In genomic region chr16:23683487-23683886, GRCh38 we compare ENCODE assay signal across 27 cellular contexts. TPM values are rescaled to one million over a fixed set of nuclear protein-coding genes. Genes with fewer than 3 reads are reported as not detected.
"Had no signal": no experiment of that assay in that cellular context is flagged by ENCODE, and none has a peak within 500 bp of the region (broad histone marks: within the 10 kb centered on the region; RNA-seq: fewer than 3 reads in every experiment).

No MANE protein-coding gene starts in this region.

- H3K4me3 Mint-ChIP-seq: naive B cell; nephron; stimulated activated naive B cell treated with anti-CD40 and anti-IgM and Interleukin-4, amounts not matched to agents 10 μg/mL and 1 μg/mL and 100 μg/mL, for 72 hours had no signal

- H3K4me1 ChIP-seq: psoas muscle had no signal

- H3K27me3 ChIP-seq: dorsolateral prefrontal cortex, heart left ventricle, stomach, transverse colon had no signal

- H3K9me3 ChIP-seq: heart left ventricle, psoas muscle, spleen, stomach, thoracic aorta, transverse colon had no signal

- H3K4me3 ChIP-seq: dorsolateral prefrontal cortex, heart left ventricle, psoas muscle, spleen, stomach, thoracic aorta, transverse colon had no signal

- H3K9me3 Mint-ChIP-seq: naive B cell; nephron; stimulated activated naive B cell treated with anti-CD40 and anti-IgM and Interleukin-4, amounts not matched to agents 10 μg/mL and 1 μg/mL and 100 μg/mL, for 72 hours had no signal

- H3K27ac ChIP-seq: dorsolateral prefrontal cortex, heart left ventricle, psoas muscle, spleen, stomach, thoracic aorta, transverse colon had no signal

- DNase-seq: cortex of kidney; dorsolateral prefrontal cortex; effector CD8-positive, alpha-beta T cell; heart left ventricle; hippocampal formation; left colon; mesendoderm; naive B cell; psoas muscle; retina; spleen; stimulated activated CD4-positive, alpha-beta T cell treated with anti-CD3 and anti-CD28 coated beads, Interleukin-15, amount 100 ng/mL, for 24 hours; stimulated activated CD4-positive, alpha-beta T cell treated with anti-CD3 and anti-CD28 coated beads, Interleukin-1b, Interleukin-23, amount 100 ng/mL, for 48 hours; stimulated activated CD4-positive, alpha-beta T cell treated with anti-CD3 and anti-CD28 coated beads, Interleukin-4, amount 100 ng/mL, for 4 hours; stimulated activated naive B cell treated with anti-CD40 and anti-IgM and Interleukin-4, amounts not matched to agents 10 μg/mL and 1 μg/mL and 100 μg/mL, for 72 hours; stomach; substantia nigra; transverse colon had no signal

- FAIRE-seq: frontal cortex had no signal

- ATAC-seq: left colon; psoas muscle; sciatic nerve; stimulated activated naive B cell treated with anti-CD40 and anti-IgM and Interleukin-4, amounts not matched to agents 10 μg/mL and 1 μg/mL and 100 μg/mL, for 72 hours had no signal

- H3K27ac Mint-ChIP-seq: naive B cell; nephron; stimulated activated naive B cell treated with anti-CD40 and anti-IgM and Interleukin-4, amounts not matched to agents 10 μg/mL and 1 μg/mL and 100 μg/mL, for 72 hours had no signal

RNA-seq across cellular contexts. Expression of gene ERN2, which starts 29.5 kb away (rescaled TPM):
- total RNA-seq: frontal cortex, glomerular endothelial cell, heart left ventricle, kidney epithelial cell, lung microvascular endothelial cell, omental fat pad, sciatic nerve, skeletal muscle tissue, spleen had no signal
